In genomic region chr22:36856121-36856791, GRCh38 we compare ENCODE assay signal across 1 cellular context.
TF ChIP-seq lines count a peak whose summit lies in the region.

No MANE protein-coding gene starts in this region.

TF ChIP-seq in HepG2, 621 proteins besides CTCF, POLR2A, EP300 and RAD21 (continued from another document and continues in another):
- no peak for TF ChIP-seq ATF6 (CRISPR knock-in tag; conservative IDR thresholded peaks at IDR 0.05)
- TF ChIP-seq ZNF441 (CRISPR knock-in tag; IDR thresholded peaks at IDR 0.05; ENCODE audit: borderline replicate concordance): no peak
- TF ChIP-seq ZKSCAN5 (CRISPR knock-in tag; IDR thresholded peaks at IDR 0.05): no peak
- no peak; the same call in 1 of the 2 replicates for TF ChIP-seq ZNF274 (CRISPR knock-in tag; IDR thresholded peaks at IDR 0.05)
- peak; percentile 30; the same call in 1 of the 2 replicates for TF ChIP-seq PHF8 (CRISPR knock-in tag; IDR thresholded peaks at IDR 0.05)
- TF ChIP-seq ZBTB4 (CRISPR knock-in tag; IDR thresholded peaks at IDR 0.05; ENCODE audit: borderline replicate concordance): no peak
- TF ChIP-seq ZNF768 (CRISPR knock-in tag; IDR thresholded peaks at IDR 0.05): peak; percentile 61; the same call in 1 of the 2 replicates
- TF ChIP-seq ZNF326 (CRISPR knock-in tag; IDR thresholded peaks at IDR 0.05; ENCODE audit: borderline replicate concordance): no peak
- no peak for TF ChIP-seq ZNF282 (IDR thresholded peaks at IDR 0.05; ENCODE audit: partially characterized antibody)
- TF ChIP-seq ZNF20 (CRISPR knock-in tag; IDR thresholded peaks at IDR 0.05): no peak
- TF ChIP-seq ZNF83 (CRISPR knock-in tag; IDR thresholded peaks at IDR 0.05; ENCODE audit: borderline replicate concordance): no peak
- peak; percentile 90 for TF ChIP-seq MTF2 (CRISPR knock-in tag; IDR thresholded peaks at IDR 0.05; ENCODE audit: borderline replicate concordance)
- no peak for TF ChIP-seq BATF2 (CRISPR knock-in tag; IDR thresholded peaks at IDR 0.05)
- no peak for TF ChIP-seq NFIC (IDR thresholded peaks at IDR 0.05; ENCODE audit: low read length)
- no peak for TF ChIP-seq ADNP (CRISPR knock-in tag; IDR thresholded peaks at IDR 0.05)
- peak; percentile 68; the same call in 1 of the 2 replicates for TF ChIP-seq SIX4 (CRISPR knock-in tag; IDR thresholded peaks at IDR 0.05)
- peak; percentile 48 for TF ChIP-seq HNRNPLL (IDR thresholded peaks at IDR 0.05; ENCODE audit: low read depth, low read length, poor library complexity, severe bottlenecking)
- no peak for TF ChIP-seq ZNF530 (CRISPR knock-in tag; IDR thresholded peaks at IDR 0.05; ENCODE audit: low read depth)
- no peak for TF ChIP-seq SRSF4 (IDR thresholded peaks at IDR 0.05; ENCODE audit: low read depth, low read length, poor library complexity, severe bottlenecking)
- TF ChIP-seq ZNF780A (CRISPR knock-in tag; IDR thresholded peaks at IDR 0.05): 0 out of 2 replicates have a peak, but pooled peaks have one; percentile 35
- TF ChIP-seq MXI1 (IDR thresholded peaks at IDR 0.05; ENCODE audit: borderline replicate concordance, low read depth, low read length): no peak
- no peak for TF ChIP-seq SAFB2 (CRISPR knock-in tag; IDR thresholded peaks at IDR 0.05; ENCODE audit: borderline replicate concordance, low read depth)
- TF ChIP-seq MLXIP (CRISPR knock-in tag; IDR thresholded peaks at IDR 0.05; ENCODE audit: borderline replicate concordance): no peak
- 0 out of 2 replicates have a peak, but pooled peaks have one; percentile 32 for TF ChIP-seq MED1 (CRISPR knock-in tag; IDR thresholded peaks at IDR 0.05)
- TF ChIP-seq ZBTB26 (CRISPR knock-in tag; IDR thresholded peaks at IDR 0.05; ENCODE audit: borderline replicate concordance): peak; percentile 46; the same call in 1 of the 2 replicates
- TF ChIP-seq RBM39 (IDR thresholded peaks at IDR 0.05; ENCODE audit: low read depth, low read length, poor library complexity, severe bottlenecking): no peak
- TF ChIP-seq ZSCAN31 (CRISPR knock-in tag; IDR thresholded peaks at IDR 0.05; ENCODE audit: low read depth): 0 out of 2 replicates have a peak, but pooled peaks have one; percentile 33
- no peak; the same call in 1 of the 2 replicates for TF ChIP-seq PPARG (CRISPR knock-in tag; conservative IDR thresholded peaks at IDR 0.05)
- peak; percentile 36; the same call in 1 of the 2 replicates for TF ChIP-seq ARID5B (CRISPR knock-in tag; IDR thresholded peaks at IDR 0.05)
- TF ChIP-seq ZNF33A (CRISPR knock-in tag; IDR thresholded peaks at IDR 0.05; ENCODE audit: borderline replicate concordance): no peak
- no peak for TF ChIP-seq DMAP1 (CRISPR knock-in tag; IDR thresholded peaks at IDR 0.05)
- no peak for TF ChIP-seq ZBTB14 (CRISPR knock-in tag; IDR thresholded peaks at IDR 0.05)
- TF ChIP-seq ZNF34 (CRISPR knock-in tag; IDR thresholded peaks at IDR 0.05; ENCODE audit: borderline replicate concordance): no peak
- 0 out of 2 replicates have a peak, but pooled peaks have one; percentile 44 for TF ChIP-seq KDM3A (CRISPR knock-in tag; IDR thresholded peaks at IDR 0.05; ENCODE audit: low read depth)
- no peak for TF ChIP-seq REST (IDR thresholded peaks at IDR 0.05; ENCODE audit: borderline replicate concordance in 1 of 2, low read depth in 1 of 2, low read length in 2 of 2)
- TF ChIP-seq USF2 (IDR thresholded peaks at IDR 0.05; ENCODE audit: low read depth, low read length): no peak
- TF ChIP-seq USF2 (CRISPR knock-in tag; IDR thresholded peaks at IDR 0.05; ENCODE audit: borderline replicate concordance): no peak
- TF ChIP-seq TCF12 (IDR thresholded peaks at IDR 0.05): no peak
- no peak for TF ChIP-seq TCF12 (CRISPR knock-in tag; IDR thresholded peaks at IDR 0.05)
